9 cellular contexts compared by ENCODE assay signal in the genomic region with DNA sequence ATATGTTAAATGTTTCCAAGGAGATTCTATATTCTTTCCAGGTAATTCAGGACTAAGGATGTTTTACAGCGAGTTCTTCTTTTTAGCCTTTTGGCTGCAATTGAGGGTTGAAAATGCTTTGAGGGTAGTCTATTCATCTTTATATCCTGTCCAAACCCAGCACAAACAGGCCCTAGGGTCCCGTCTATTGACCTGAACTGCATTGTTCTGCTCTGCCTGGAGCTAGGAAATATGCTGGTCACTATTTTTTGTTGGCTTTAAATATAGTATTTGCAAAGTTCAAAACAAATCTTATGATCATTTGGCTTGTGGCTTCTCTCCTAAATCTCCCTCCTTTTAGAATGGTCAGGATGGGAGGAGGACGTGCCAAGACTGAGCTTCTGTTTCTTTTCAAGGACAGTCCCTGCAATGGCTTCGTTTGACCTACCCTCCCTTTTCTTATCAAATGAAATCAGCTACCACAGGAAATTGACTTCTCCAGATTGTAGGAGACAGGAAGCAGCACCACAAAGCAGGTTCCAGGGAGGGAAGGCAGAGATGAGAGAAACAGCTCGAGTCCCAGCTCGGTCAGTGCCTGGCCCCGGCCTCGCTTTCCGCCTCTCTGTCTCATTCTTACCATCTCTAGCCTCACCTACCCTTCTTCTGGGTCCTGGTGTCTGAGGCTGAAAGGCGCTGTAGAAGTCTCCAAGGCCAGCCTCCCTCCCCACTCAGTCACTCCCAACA. TPM values are rescaled to one million over a fixed set of nuclear protein-coding genes. Genes with fewer than 3 reads are reported as not detected.
DNase-seq lines count a peak whose midpoint lies in the region; ATAC-seq and TF ChIP-seq lines count a peak whose summit lies in the region.
"Had no signal": no experiment of that assay in that cellular context is flagged by ENCODE, and none has a peak within 500 bp of the region (broad histone marks: within the 10 kb centered on the region; RNA-seq: fewer than 3 reads in every experiment).

No MANE protein-coding gene starts in this region.

- H3K27ac Mint-ChIP-seq in activated naive CD8-positive, alpha-beta T cell: peak overlapping the region; percentile 28

- H3K4me1 Mint-ChIP-seq in activated naive CD8-positive, alpha-beta T cell (ENCODE audit: low read depth): peaks cover 28% of the 10 kb centered on the region

- H3K27ac ChIP-seq in lower lobe of right lung: peak overlapping the region; percentile 76
- H3K27ac ChIP-seq in aorta (ENCODE audit: low read depth in 1 of 2, low read length in 2 of 2): no peak overlapping the region
- H3K27ac ChIP-seq: C4-2B had no signal

- H3K36me3 Mint-ChIP-seq in activated naive CD8-positive, alpha-beta T cell: no peaks in the 10 kb centered on the region

- no peak for TF ChIP-seq CTCF in lower lobe of right lung (IDR thresholded peaks at IDR 0.05)

- H3K27me3 Mint-ChIP-seq in activated naive CD8-positive, alpha-beta T cell: no peaks in the 10 kb centered on the region

- H3K4me1 ChIP-seq in lower lobe of right lung (peaks cover 28% of the 10 kb centered on the region), aorta (ENCODE audit: control insufficient read depth in 1 of 2, insufficient read depth in 2 of 2, low read length in 2 of 2) (no peaks in the 10 kb centered on the region)

- peak; percentile 32 for DNase-seq in stimulated activated CD4-positive, alpha-beta T cell treated with anti-CD3 and anti-CD28 coated beads, Interleukin-15, amount 100 ng/mL, for 24 hours
- no peak for DNase-seq in stimulated activated CD4-positive, alpha-beta T cell treated with anti-CD3 and anti-CD28 coated beads, Interleukin-4, amount 100 ng/mL, for 1 hour
- DNase-seq in lower lobe of right lung (no peak), aorta (no peak), NCI-H82 (lab: John Stamatoyannopoulos, UW) (no peak)

- H3K4me3 ChIP-seq in lower lobe of right lung (peak overlapping the region; percentile 15), aorta (ENCODE audit: low read length in 2 of 2) (no peak overlapping the region)

- H3K36me3 ChIP-seq in lower lobe of right lung (no peaks in the 10 kb centered on the region), aorta (ENCODE audit: control insufficient read depth in 1 of 2, insufficient read depth in 2 of 2, low read length in 1 of 2) (no peaks in the 10 kb centered on the region)

- no peaks in the 10 kb centered on the region for H3K9me3 Mint-ChIP-seq in activated naive CD8-positive, alpha-beta T cell (ENCODE audit: low read depth)

- ATAC-seq in lower lobe of right lung: peak in 1 of 2 donors; percentile 9
- ATAC-seq in aorta (ENCODE audit: low FRiP score): peak; percentile 22
- ATAC-seq in HG03139 (IDR thresholded peaks at IDR 0.05; ENCODE audit: unreplicated experiment): no peak
- ATAC-seq in GM21423 (IDR thresholded peaks at IDR 0.05; ENCODE audit: unreplicated experiment): no peak

- H3K4me3 Mint-ChIP-seq in activated naive CD8-positive, alpha-beta T cell: peak overlapping the region; percentile 27

- intact Hi-C loops in lower lobe of right lung (cut with DNase I): no loop called here
- intact Hi-C loops in aorta (cut with DNase I): no loop called here

- 78 to 80% methylated on average over 10 of the region's 10 CpGs for WGBS in aorta, 2 donors

- H3K27me3 ChIP-seq in lower lobe of right lung (ENCODE audit: low read depth) (no peaks in the 10 kb centered on the region), aorta (ENCODE audit: control insufficient read depth in 1 of 2, insufficient read depth in 2 of 2, low read length in 1 of 2) (no peaks in the 10 kb centered on the region)

- no peaks in the 10 kb centered on the region for H3K9me3 ChIP-seq in lower lobe of right lung
- H3K9me3 ChIP-seq in aorta (ENCODE audit: control insufficient read depth, low read length): no peaks in the 10 kb centered on the region

RNA-seq across cellular contexts. Expression of a gene that starts 27.6 kb away (rescaled TPM):
- total RNA-seq in lower lobe of right lung (20.7 TPM), aorta (10 to 100 TPM in 1 of 2 donors, 1 to 10 TPM in 1; 7.6 to 17.3 TPM)
- 1 to 10 TPM in 1 of 2 donors, under 1 TPM in 1; 0.43 to 2.0 TPM for polyA plus RNA-seq in aorta

RNA-seq across cellular contexts. Expression of a gene that starts 43.5 kb away (rescaled TPM):
- total RNA-seq in lower lobe of right lung (7.3 TPM), aorta (1 to 10 TPM; 6.1 to 7.9 TPM)
- 1 to 10 TPM; 3.1 to 3.9 TPM for polyA plus RNA-seq in aorta

RNA-seq across cellular contexts. Expression of a gene that starts 43.6 kb away (rescaled TPM):
- total RNA-seq in lower lobe of right lung (9.5 TPM), aorta (10 to 100 TPM; 11.0 to 11.4 TPM)
- polyA plus RNA-seq in aorta: 1 to 10 TPM; 3.4 to 5.7 TPM
